ENCODE assay signal across 10 cellular contexts in the genomic region with DNA sequence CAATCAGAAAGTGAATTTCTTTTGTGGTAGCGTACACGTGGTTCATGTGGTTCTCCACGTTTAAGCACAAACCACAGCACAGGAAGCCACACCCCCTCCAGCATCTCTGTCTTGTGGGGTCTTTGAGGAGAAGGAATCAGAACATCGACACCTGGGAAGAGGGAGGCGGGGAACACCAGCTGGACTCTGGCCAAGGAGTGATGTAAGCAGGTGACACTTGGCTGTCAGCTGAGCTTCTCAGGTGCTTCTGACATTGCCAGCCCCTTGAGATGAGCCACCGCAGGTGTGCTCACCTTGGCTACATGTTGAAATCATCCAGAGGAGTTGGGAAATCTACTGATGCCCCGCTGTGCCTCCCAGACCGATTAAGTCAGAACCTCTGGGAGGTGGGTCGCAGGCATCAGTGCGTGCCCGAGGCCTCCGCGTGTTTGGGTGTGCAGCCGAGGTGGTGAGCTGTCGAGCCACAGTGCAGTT.
DNase-seq lines count a peak whose midpoint lies in the region; ATAC-seq and TF ChIP-seq lines count a peak whose summit lies in the region.
"Had no signal": no experiment of that assay in that cellular context is flagged by ENCODE, and none has a peak within 500 bp of the region (broad histone marks: within the 10 kb centered on the region; RNA-seq: fewer than 3 reads in every experiment).

No MANE protein-coding gene starts in this region.

- TF ChIP-seq CTCF in coronary artery (IDR thresholded peaks at IDR 0.05) = no peak

- no peak overlapping the region for H3K27ac ChIP-seq in coronary artery
- H3K27ac ChIP-seq: pancreas had no signal

- intact Hi-C loops in activated T-helper 2 cell treated with anti-CD3 and anti-CD28 coated beads, Interferon-gamma antibody, Interleukin-2, Interleukin-4, amounts not matched to agents 10 μg/mL and 5 μg/mL and 100 μg/mL, durations not matched to agents 14 hours and 24 hours and 36 hours (cut with micrococcal nuclease) = no loop called here

- no peak overlapping the region for H3K27ac Mint-ChIP-seq in central memory CD8-positive, alpha-beta T cell (ENCODE audit: low read depth)
- no peak overlapping the region for H3K27ac Mint-ChIP-seq in activated T-helper 2 cell treated with anti-CD3 and anti-CD28 coated beads, Interferon-gamma antibody, Interleukin-2, Interleukin-4, amounts not matched to agents 10 μg/mL and 5 μg/mL and 100 μg/mL, durations not matched to agents 14 hours and 24 hours and 36 hours

- peak; percentile 64 for ATAC-seq in central memory CD8-positive, alpha-beta T cell (replicated peaks; ENCODE audit: extremely low read depth, poor library complexity, severe bottlenecking)
- ATAC-seq in HG03045 (IDR thresholded peaks at IDR 0.05; ENCODE audit: unreplicated experiment) (no peak), GM19463 (IDR thresholded peaks at IDR 0.05; ENCODE audit: unreplicated experiment) (no peak)
- ATAC-seq: pancreas had no signal

- no peaks in the 10 kb centered on the region for H3K27me3 Mint-ChIP-seq in central memory CD8-positive, alpha-beta T cell
- peaks cover 12% of the 10 kb centered on the region for H3K27me3 Mint-ChIP-seq in activated T-helper 2 cell treated with anti-CD3 and anti-CD28 coated beads, Interferon-gamma antibody, Interleukin-2, Interleukin-4, amounts not matched to agents 10 μg/mL and 5 μg/mL and 100 μg/mL, durations not matched to agents 14 hours and 24 hours and 36 hours (ENCODE audit: low read depth)

- no peak overlapping the region for H3K4me3 ChIP-seq in coronary artery
- H3K4me3 ChIP-seq: pancreas had no signal

- peaks cover 21% of the 10 kb centered on the region for H3K4me1 Mint-ChIP-seq in central memory CD8-positive, alpha-beta T cell
- H3K4me1 Mint-ChIP-seq in activated T-helper 2 cell treated with anti-CD3 and anti-CD28 coated beads, Interferon-gamma antibody, Interleukin-2, Interleukin-4, amounts not matched to agents 10 μg/mL and 5 μg/mL and 100 μg/mL, durations not matched to agents 14 hours and 24 hours and 36 hours (ENCODE audit: low read depth) = peaks cover 13% of the 10 kb centered on the region

- no peaks in the 10 kb centered on the region for H3K9me3 Mint-ChIP-seq in central memory CD8-positive, alpha-beta T cell
- H3K9me3 Mint-ChIP-seq in activated T-helper 2 cell treated with anti-CD3 and anti-CD28 coated beads, Interferon-gamma antibody, Interleukin-2, Interleukin-4, amounts not matched to agents 10 μg/mL and 5 μg/mL and 100 μg/mL, durations not matched to agents 14 hours and 24 hours and 36 hours = no peaks in the 10 kb centered on the region

- peak overlapping the region; percentile 40 for H3K4me3 Mint-ChIP-seq in central memory CD8-positive, alpha-beta T cell
- no peak overlapping the region for H3K4me3 Mint-ChIP-seq in activated T-helper 2 cell treated with anti-CD3 and anti-CD28 coated beads, Interferon-gamma antibody, Interleukin-2, Interleukin-4, amounts not matched to agents 10 μg/mL and 5 μg/mL and 100 μg/mL, durations not matched to agents 14 hours and 24 hours and 36 hours (ENCODE audit: low read depth)

- peak; percentile 15 for DNase-seq in stimulated activated CD4-positive, alpha-beta T cell treated with anti-CD3 and anti-CD28 coated beads, Interleukin-4, amount 100 ng/mL, for 24 hours
- DNase-seq in stimulated activated CD4-positive, alpha-beta T cell treated with anti-CD3 and anti-CD28 coated beads, Interleukin-12 subunit alpha, Interleukin-12 subunit beta, amount 100 ng/mL, for 4 hours = no peak
- DNase-seq in T follicular helper cell (ENCODE audit: low read depth) (peak; percentile 22), coronary artery (ENCODE audit: low spot score) (no peak)
- DNase-seq in central memory CD8-positive, alpha-beta T cell (ENCODE audit: low spot score in 2 of 2) = peak; percentile 18 to 24
- no peak for DNase-seq in activated T-helper 2 cell treated with anti-CD3 and anti-CD28 coated beads, Interferon-gamma antibody, Interleukin-2, Interleukin-4, amounts not matched to agents 10 μg/mL and 5 μg/mL and 100 μg/mL, durations not matched to agents 14 hours and 24 hours and 36 hours (ENCODE audit: low spot score)
- DNase-seq: IMR-90, pancreas had no signal

- peaks cover 2% of the 10 kb centered on the region for H3K36me3 Mint-ChIP-seq in central memory CD8-positive, alpha-beta T cell (ENCODE audit: insufficient read depth)
- H3K36me3 Mint-ChIP-seq in activated T-helper 2 cell treated with anti-CD3 and anti-CD28 coated beads, Interferon-gamma antibody, Interleukin-2, Interleukin-4, amounts not matched to agents 10 μg/mL and 5 μg/mL and 100 μg/mL, durations not matched to agents 14 hours and 24 hours and 36 hours (ENCODE audit: low read depth) = no peaks in the 10 kb centered on the region

Comparison
In these comparisons a context has a peak if more than half of its experiments do, and no peak if none do; other contexts are left out.
1. DNase-seq: peak in stimulated activated CD4-positive, alpha-beta T cell treated with anti-CD3 and anti-CD28 coated beads, Interleukin-4, amount 100 ng/mL, for 24 hours (single experiment), T follicular helper cell (single experiment) and central memory CD8-positive, alpha-beta T cell (2 of 2); none in stimulated activated CD4-positive, alpha-beta T cell treated with anti-CD3 and anti-CD28 coated beads, Interleukin-12 subunit alpha, Interleukin-12 subunit beta, amount 100 ng/mL, for 4 hours (single experiment), coronary artery (single experiment) and activated T-helper 2 cell treated with anti-CD3 and anti-CD28 coated beads, Interferon-gamma antibody, Interleukin-2, Interleukin-4, amounts not matched to agents 10 μg/mL and 5 μg/mL and 100 μg/mL, durations not matched to agents 14 hours and 24 hours and 36 hours (single experiment).